11 cellular contexts compared by ENCODE assay signal in genomic region chr13:114071991-114072390, GRCh38.
DNase-seq lines count a peak whose midpoint lies in the region; ATAC-seq and TF ChIP-seq lines count a peak whose summit lies in the region.
"Had no signal": no experiment of that assay in that cellular context is flagged by ENCODE, and none has a peak within 500 bp of the region (broad histone marks: within the 10 kb centered on the region; RNA-seq: fewer than 3 reads in every experiment).

No MANE protein-coding gene starts in this region.

- peaks cover 39% of the 10 kb centered on the region for H3K36me3 ChIP-seq in IMR-90 (ENCODE audit: control insufficient read depth, insufficient read depth, low read length)
- H3K36me3 ChIP-seq in endodermal cell (ENCODE audit: control insufficient read depth, insufficient read depth, low read length): no peaks in the 10 kb centered on the region
- H3K36me3 ChIP-seq in neuronal stem cell (replicated peaks in 1 of 2; ENCODE audit: control insufficient read depth in 2 of 2, insufficient read depth in 2 of 2, low read length in 2 of 2): peaks cover 0 to 37% of the 10 kb centered on the region in 2 donors

- peak overlapping the region; percentile 12 for H2BK5ac ChIP-seq in IMR-90 (ENCODE audit: low read depth, low read length, poor library complexity, severe bottlenecking)
- peak overlapping the region; percentile 8 for H2BK5ac ChIP-seq in neuronal stem cell (ENCODE audit: low read length)

- H2AK5ac ChIP-seq in IMR-90 (ENCODE audit: low read depth, low read length) (no peak overlapping the region), neuronal stem cell (ENCODE audit: low read depth, low read length) (peak overlapping the region; percentile 49)

- H3K4me3 Mint-ChIP-seq in CD4-positive, alpha-beta T cell: no peak overlapping the region
- H3K4me3 Mint-ChIP-seq in endodermal cell: no peak overlapping the region
- H3K4me3 Mint-ChIP-seq: activated CD4-positive, alpha-beta T cell treated with anti-CD3 and anti-CD28 coated beads, Interleukin-2, amount 10 ng/mL, durations not matched to agents 7 days and 5 days had no signal

- H4K91ac ChIP-seq in IMR-90 (ENCODE audit: insufficient read depth, low read depth, low read length) (0 out of 2 replicates have a peak overlapping the region, but pooled peaks have one; percentile 14), neuronal stem cell (ENCODE audit: low read depth, low read length, poor library complexity) (no peak overlapping the region)

- no peaks in the 10 kb centered on the region for H3K9me3 Mint-ChIP-seq in CD4-positive, alpha-beta T cell
- H3K9me3 Mint-ChIP-seq in endodermal cell: peaks cover 7% of the 10 kb centered on the region

- H3K9ac ChIP-seq in IMR-90 (ENCODE audit: low read depth, low read length) (no peak overlapping the region), endodermal cell (ENCODE audit: extremely low read depth, low read length, poor library complexity, severe bottlenecking) (no peak overlapping the region), neuronal stem cell (ENCODE audit: low read depth, low read length, poor library complexity) (no peak overlapping the region)

- DNase-seq in CD4-positive, alpha-beta T cell: no peak
- DNase-seq in IMR-90 (no peak), endodermal cell (no peak), neuronal stem cell (ENCODE audit: low spot score) (no peak), NCI-H510A (lab: John Stamatoyannopoulos, UW) (no peak), DMS114 treated with DMSO at 0.1 percent for 48 hours (lab: John Stamatoyannopoulos, UW; ENCODE audit: unreplicated experiment) (no peak), SIG-M5 treated with dmso at 0.1 percent for 504 hours (lab: John Stamatoyannopoulos, UW; ENCODE audit: unreplicated experiment) (no peak)
- DNase-seq: activated CD4-positive, alpha-beta T cell treated with anti-CD3 and anti-CD28 coated beads, Interleukin-2, amount 10 ng/mL, durations not matched to agents 7 days and 5 days; NCI-H2081; stomach had no signal

- H2BK20ac ChIP-seq in IMR-90 (ENCODE audit: low read depth, low read length): no peak overlapping the region; the same call in 1 of the 2 replicates

- no peaks in the 10 kb centered on the region for H3K27me3 Mint-ChIP-seq in CD4-positive, alpha-beta T cell
- no peaks in the 10 kb centered on the region for H3K27me3 Mint-ChIP-seq in endodermal cell (ENCODE audit: insufficient read depth)
- H3K27me3 Mint-ChIP-seq: activated CD4-positive, alpha-beta T cell treated with anti-CD3 and anti-CD28 coated beads, Interleukin-2, amount 10 ng/mL, durations not matched to agents 7 days and 5 days had no signal

- CTCF ChIA-PET in CD4-positive, alpha-beta T cell (lab: Charles Lee): no interaction called here
- CTCF ChIA-PET in IMR-90 (lab: Yijun Ruan, JAX): interaction anchor here (0.7 kb wide), 1 partner anchor 26 kb away, joined by 3 read pairs; no protein-coding TSS in a partner anchor

- BruUV-seq in IMR-90 (replicated peaks; lab: Mats Ljungman, UMichigan): no TSS peak

- peaks cover 77% of the 10 kb centered on the region for H3K36me3 Mint-ChIP-seq in CD4-positive, alpha-beta T cell (ENCODE audit: low read depth)
- peaks cover 16% of the 10 kb centered on the region for H3K36me3 Mint-ChIP-seq in endodermal cell (ENCODE audit: low read depth)

- no peaks in the 10 kb centered on the region for H3K9me3 ChIP-seq in CD4-positive, alpha-beta T cell (ENCODE audit: control insufficient read depth, low read length)
- H3K9me3 ChIP-seq in IMR-90 (ENCODE audit: control insufficient read depth, insufficient read depth, low read length): no peaks in the 10 kb centered on the region
- no peaks in the 10 kb centered on the region for H3K9me3 ChIP-seq in endodermal cell (ENCODE audit: control insufficient read depth, low read length)
- no peaks in the 10 kb centered on the region for H3K9me3 ChIP-seq in neuronal stem cell (replicated peaks in 1 of 2; ENCODE audit: control insufficient read depth in 2 of 2, insufficient read depth in 1 of 2, low read depth in 1 of 2, low read length in 2 of 2)
- H3K9me3 ChIP-seq: gastroesophageal sphincter, stomach had no signal

- no peak overlapping the region for H3K4me2 ChIP-seq in IMR-90 (ENCODE audit: low read depth, low read length)
- no peak overlapping the region for H3K4me2 ChIP-seq in neuronal stem cell (ENCODE audit: insufficient read depth, low read length, poor library complexity, severe bottlenecking)

- no peak for ATAC-seq in CD4-positive, alpha-beta T cell (ENCODE audit: poor library complexity)
- no peak for ATAC-seq in IMR-90 (ENCODE audit: low read depth)
- ATAC-seq: gastroesophageal sphincter had no signal

- H4K20me1 ChIP-seq in IMR-90 (ENCODE audit: insufficient read depth, low read length): peaks cover 43% of the 10 kb centered on the region

- H3K4me1 ChIP-seq in IMR-90 (ENCODE audit: control insufficient read depth, insufficient read depth, low read length) (peaks cover 27% of the 10 kb centered on the region), endodermal cell (ENCODE audit: control insufficient read depth, insufficient read depth, low read length) (no peaks in the 10 kb centered on the region), neuronal stem cell (ENCODE audit: control insufficient read depth in 2 of 2, insufficient read depth in 1 of 2, low read depth in 1 of 2, low read length in 2 of 2) (peaks cover 17 to 44% of the 10 kb centered on the region in 2 donors)

- peaks cover 19% of the 10 kb centered on the region for H3K9me1 ChIP-seq in IMR-90 (ENCODE audit: insufficient read depth, low read length)

- no peak overlapping the region for H3K56ac ChIP-seq in IMR-90 (ENCODE audit: extremely low read depth, insufficient read depth, low read length)

- H2AFZ ChIP-seq in IMR-90 (replicated peaks; ENCODE audit: low read length, poor library complexity): no peak overlapping the region
- H2AFZ ChIP-seq in neuronal stem cell (ENCODE audit: low read length): no peak overlapping the region

- no peak for TF ChIP-seq RAD21 in IMR-90 (IDR thresholded peaks at IDR 0.05; ENCODE audit: low read length)

- no peak for TF ChIP-seq CTCF in CD4-positive, alpha-beta T cell (IDR thresholded peaks at IDR 0.05)
- no peak for TF ChIP-seq CTCF in IMR-90 (conservative IDR thresholded peaks at IDR 0.05; ENCODE audit: low read depth, low read length)
- no peak for TF ChIP-seq CTCF in endodermal cell (conservative IDR thresholded peaks at IDR 0.05)

- no peak overlapping the region for H3K4me3 ChIP-seq in IMR-90 (ENCODE audit: insufficient read depth, low read depth, low read length)
- H3K4me3 ChIP-seq in endodermal cell (ENCODE audit: low read length): no peak overlapping the region
- no peak overlapping the region for H3K4me3 ChIP-seq in neuronal stem cell (ENCODE audit: low read length in 2 of 2)
- H3K4me3 ChIP-seq: gastroesophageal sphincter, stomach had no signal

- H3K14ac ChIP-seq in IMR-90 (replicated peaks; ENCODE audit: low read depth, low read length) (peak overlapping the region; percentile 87; the same call in 1 of the 2 replicates), neuronal stem cell (ENCODE audit: low read length) (no peak overlapping the region)

- H3K27me3 ChIP-seq in CD4-positive, alpha-beta T cell (ENCODE audit: control insufficient read depth, insufficient read depth, low read length): no peaks in the 10 kb centered on the region
- H3K27me3 ChIP-seq in IMR-90 (ENCODE audit: control insufficient read depth, insufficient read depth, low read length) (no peaks in the 10 kb centered on the region), endodermal cell (ENCODE audit: control insufficient read depth, insufficient read depth, low read length, poor library complexity, severe bottlenecking) (no peaks in the 10 kb centered on the region), neuronal stem cell (ENCODE audit: control insufficient read depth in 3 of 3, insufficient read depth in 3 of 3, low read depth in 1 of 3, low read length in 3 of 3) (no peaks in the 10 kb centered on the region)
- H3K27me3 ChIP-seq: gastroesophageal sphincter, stomach had no signal

- H4K8ac ChIP-seq in IMR-90 (ENCODE audit: low read depth in 2 of 2, low read length in 2 of 2) (peak overlapping the region in 1 of 2 experiments; percentile 58; a peak in 2 of 4 replicates), neuronal stem cell (ENCODE audit: low read depth, low read length) (no peak overlapping the region)

- dilution Hi-C loops in IMR-90 (cut with HindIII; ENCODE audit: low sequenced_read_pairs, unreplicated experiment): no loop called here

- no peak overlapping the region for H4K5ac ChIP-seq in IMR-90 (ENCODE audit: low read depth, low read length)

- TF ChIP-seq POLR2A in IMR-90 (IDR thresholded peaks at IDR 0.05; ENCODE audit: low read depth, low read length): no peak

- POLR2A ChIA-PET in CD4-positive, alpha-beta T cell (lab: Charles Lee): no interaction called here
- POLR2A ChIA-PET in IMR-90 (lab: Charles Lee; ENCODE audit: unreplicated experiment): no interaction called here

- H2BK12ac ChIP-seq in neuronal stem cell (ENCODE audit: low read length): peak overlapping the region; percentile 7

- no peak overlapping the region for H3K18ac ChIP-seq in IMR-90 (ENCODE audit: low read depth, low read length)
- peak overlapping the region; percentile 89 for H3K18ac ChIP-seq in neuronal stem cell (ENCODE audit: low read length)

- peak overlapping the region; percentile 80 for H3K27ac Mint-ChIP-seq in CD4-positive, alpha-beta T cell
- no peak overlapping the region for H3K27ac Mint-ChIP-seq in endodermal cell
- H3K27ac Mint-ChIP-seq: activated CD4-positive, alpha-beta T cell treated with anti-CD3 and anti-CD28 coated beads, Interleukin-2, amount 10 ng/mL, durations not matched to agents 7 days and 5 days had no signal

- H3K4ac ChIP-seq in IMR-90 (ENCODE audit: low read depth, low read length): no peak overlapping the region; the same call in 1 of the 2 replicates
- H3K4ac ChIP-seq in neuronal stem cell (ENCODE audit: low read length): no peak overlapping the region

- H3K23ac ChIP-seq in IMR-90 (ENCODE audit: low read depth, low read length) (no peak overlapping the region), neuronal stem cell (ENCODE audit: low read depth, low read length, poor library complexity) (no peak overlapping the region)

- intact Hi-C loops in CD4-positive, alpha-beta T cell (cut with DNase I, micrococcal nuclease): no loop called here
- intact Hi-C loops in IMR-90 (cut with micrococcal nuclease): no loop called here

- peaks cover 52% of the 10 kb centered on the region for H3K4me1 Mint-ChIP-seq in CD4-positive, alpha-beta T cell (ENCODE audit: low read depth)
- H3K4me1 Mint-ChIP-seq in endodermal cell: peaks cover 2% of the 10 kb centered on the region

- no peak overlapping the region for H2AK9ac ChIP-seq in IMR-90 (replicated peaks; ENCODE audit: low read depth, low read length, poor library complexity)

- no peak overlapping the region for H3K27ac ChIP-seq in CD4-positive, alpha-beta T cell (ENCODE audit: low read depth, low read length)
- H3K27ac ChIP-seq in IMR-90 (ENCODE audit: insufficient read depth, low read length): peak overlapping the region; percentile 29; the same call in 1 of the 2 replicates
- peak overlapping the region; percentile 98 for H3K27ac ChIP-seq in endodermal cell (ENCODE audit: low read depth, low read length)
- peak overlapping the region; percentile 96 for H3K27ac ChIP-seq in neuronal stem cell (replicated peaks; ENCODE audit: low read length)
- H3K27ac ChIP-seq: stomach had no signal

- WGBS in IMR-90 (ENCODE audit: extremely low coverage in 2 of 2, insufficient read length in 1 of 2), 2 experiments: 74% methylated on average over 4 of the region's 14 CpGs; no CpG with 5 or more reads in 1 of the 2 experiments
- WGBS in endodermal cell (ENCODE audit: insufficient coverage in 1 of 2, insufficient read length in 1 of 2), 2 experiments: 81 to 90% methylated on average over 13 to 14 of the region's 14 CpGs
- WGBS in neuronal stem cell (ENCODE audit: extremely low coverage in 2 of 2, insufficient read length in 2 of 2, insufficient replicate concordance in 1 of 2), 2 donors: no CpG with 5 or more reads among the region's 14 CpGs

- H2BK15ac ChIP-seq in IMR-90 (ENCODE audit: low read depth, low read length) (no peak overlapping the region), neuronal stem cell (ENCODE audit: low read length) (no peak overlapping the region)

- in situ Hi-C loops in IMR-90 (cut with MboI; ENCODE audit: low sequenced_read_pairs): no loop called here

- H2BK120ac ChIP-seq in IMR-90 (ENCODE audit: low read depth, low read length) (no peak overlapping the region), neuronal stem cell (ENCODE audit: low read depth, low read length) (no peak overlapping the region)

- H3K79me1 ChIP-seq in IMR-90 (ENCODE audit: low read depth in 1 of 2, low read length in 2 of 2) (peaks cover 29 to 77% of the 10 kb centered on the region in 2 experiments), neuronal stem cell (ENCODE audit: low read depth, low read length) (no peaks in the 10 kb centered on the region)
